Comparison of ENCODE assay signal across 8 cellular contexts in genomic region chr1:173122958-173123852, GRCh38.
DNase-seq lines count a peak whose midpoint lies in the region; ATAC-seq lines count a peak whose summit lies in the region.

No MANE protein-coding gene starts in this region.

- H3K4me3 ChIP-seq in right cardiac atrium (ENCODE audit: low read length), result peak overlapping the region; percentile 49

- H3K4me1 ChIP-seq in right cardiac atrium (ENCODE audit: control insufficient read depth, insufficient read depth, low read length), result peaks cover 3% of the 10 kb centered on the region

- peak overlapping the region; percentile 77 for H3K27ac ChIP-seq in right cardiac atrium (ENCODE audit: low read length)

- intact Hi-C loops in right cardiac atrium (cut with DNase I), result no loop called here

- H3K27me3 ChIP-seq in right cardiac atrium (ENCODE audit: control insufficient read depth, insufficient read depth), result no peaks in the 10 kb centered on the region

- peak; percentile 96 to 98 for ATAC-seq in right cardiac atrium

- no peaks in the 10 kb centered on the region for H3K9me3 ChIP-seq in right cardiac atrium (ENCODE audit: control insufficient read depth, low read length)

- WGBS in right cardiac atrium, result 26% methylated on average over 12 of the region's 12 CpGs

- peak; percentile 55 for DNase-seq in COLO668 (lab: John Stamatoyannopoulos, UW; ENCODE audit: unreplicated experiment)
- DNase-seq in HuH-7 (ENCODE audit: low spot score), result peak; percentile 57
- DNase-seq in amniotic stem cell (lab: John Stamatoyannopoulos, UW), result peak; percentile 74
- peak; percentile 82 to 88 (median 83) for DNase-seq in right cardiac atrium
- DNase-seq in pons (ENCODE audit: low spot score), result peak; percentile 84
- no peak for DNase-seq in T-helper 2 cell
- DNase-seq in activated CD4-positive, alpha-beta T cell treated with anti-CD3 and anti-CD28 coated beads, Interleukin-2, amount 50 U/mL, for 1 hour, result no peak
- no peak for DNase-seq in NCI-H187 treated with DMSO at 0.1 percent for 48 hours (lab: John Stamatoyannopoulos, UW)

Comparison
In these comparisons a context has a peak if more than half of its experiments do, and no peak if none do; other contexts are left out.
1. DNase-seq: peak in COLO668 (single experiment), HuH-7 (single experiment), amniotic stem cell (single experiment), right cardiac atrium (3 of 3) and pons (single experiment); none in T-helper 2 cell (0 of 5), activated CD4-positive, alpha-beta T cell treated with anti-CD3 and anti-CD28 coated beads, Interleukin-2, amount 50 U/mL, for 1 hour (single experiment) and NCI-H187 treated with DMSO at 0.1 percent for 48 hours (single experiment).